In the genomic region with DNA sequence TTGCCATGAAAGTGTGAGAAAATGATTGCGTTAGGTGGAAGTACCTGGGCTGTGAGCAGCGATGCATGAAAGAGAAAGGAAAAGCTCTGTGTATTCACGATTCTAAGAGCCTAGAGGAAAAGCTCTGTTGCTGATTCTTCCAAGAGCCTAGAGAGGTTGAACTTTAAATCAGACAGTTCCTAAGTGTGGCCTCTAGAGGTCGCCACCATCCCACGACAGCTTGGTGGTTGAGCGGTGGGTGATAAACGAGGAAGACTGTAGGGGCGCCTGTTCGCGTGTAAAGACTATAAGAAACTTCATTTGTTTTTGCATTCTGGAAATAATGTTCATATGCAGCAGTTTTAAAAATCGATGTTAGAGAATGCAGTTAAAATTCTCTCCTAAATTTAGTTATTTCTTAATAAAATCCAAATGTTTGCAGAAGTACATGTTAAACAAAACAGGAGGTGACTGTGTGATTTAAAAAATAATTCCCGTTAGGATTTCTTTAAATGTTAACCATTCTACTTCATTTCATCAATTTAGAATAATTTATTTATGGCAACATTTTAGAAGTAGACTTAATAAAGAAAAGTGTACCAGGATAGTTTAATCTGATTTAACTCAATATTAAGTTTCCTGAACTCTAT, we compare ENCODE assay signal across 8 cellular contexts.
DNase-seq lines count a peak whose midpoint lies in the region; ATAC-seq and TF ChIP-seq lines count a peak whose summit lies in the region.

No MANE protein-coding gene starts in this region.

- no peak overlapping the region for H3K27ac ChIP-seq in Peyer's patch
- H3K27ac ChIP-seq in right atrium auricular region = no peak overlapping the region

- TF ChIP-seq CTCF in Peyer's patch (IDR thresholded peaks at IDR 0.05) (peak in 5 of 6 experiments; percentile 14 to 55 (median 41)), kidney epithelial cell (IDR thresholded peaks at IDR 0.05; ENCODE audit: insufficient read depth, low read length, poor library complexity, severe bottlenecking) (peak; percentile 61), type B pancreatic cell (conservative IDR thresholded peaks at IDR 0.05) (peak; percentile 92), right atrium auricular region (IDR thresholded peaks at IDR 0.05) (peak in 1 of 2 donors; percentile 54)

- H3K27ac Mint-ChIP-seq in activated naive CD4-positive, alpha-beta T cell treated with anti-CD3 and anti-CD28 coated beads, Interleukin-2, amount 50 U/mL, for 72 hours = no peak overlapping the region
- no peak overlapping the region for H3K27ac Mint-ChIP-seq in type B pancreatic cell

- H3K4me1 ChIP-seq in Peyer's patch (no peaks in the 10 kb centered on the region), right atrium auricular region (no peaks in the 10 kb centered on the region)

- TF ChIP-seq POLR2A in GM18505 (IDR thresholded peaks at IDR 0.05; ENCODE audit: borderline replicate concordance, extremely low read depth, insufficient read depth, insufficient read length) (no peak), Peyer's patch (IDR thresholded peaks at IDR 0.05) (no peak)

- peaks cover 7% of the 10 kb centered on the region in 2 donors for H3K9me3 Mint-ChIP-seq in activated naive CD4-positive, alpha-beta T cell treated with anti-CD3 and anti-CD28 coated beads, Interleukin-2, amount 50 U/mL, for 72 hours
- H3K9me3 Mint-ChIP-seq in type B pancreatic cell = peaks cover 5% of the 10 kb centered on the region

- DNase-seq in AML-193 (lab: John Stamatoyannopoulos, UW) (peak; percentile 29 to 35), KBM-7 (peak; percentile 59), Peyer's patch (no peak), kidney epithelial cell (ENCODE audit: low read depth) (no peak), type B pancreatic cell (ENCODE audit: extremely low spot score, unreplicated experiment) (no peak), right atrium auricular region (ENCODE audit: low spot score) (no peak)
- peak in 1 of 2 donors; percentile 78 for DNase-seq in activated naive CD4-positive, alpha-beta T cell treated with anti-CD3 and anti-CD28 coated beads, Interleukin-2, amount 50 U/mL, for 72 hours (ENCODE audit: low spot score in 2 of 2)

- in situ Hi-C loops in KBM-7 (cut with MboI; ENCODE audit: low pct_unique_long_range_greater_than_20kb, low sequenced_read_pairs) = no loop called here

- peaks cover 0 to 17% of the 10 kb centered on the region in 2 donors for H3K36me3 Mint-ChIP-seq in activated naive CD4-positive, alpha-beta T cell treated with anti-CD3 and anti-CD28 coated beads, Interleukin-2, amount 50 U/mL, for 72 hours
- H3K36me3 Mint-ChIP-seq in type B pancreatic cell = peaks cover 5% of the 10 kb centered on the region

- H3K4me3 Mint-ChIP-seq in type B pancreatic cell = peak overlapping the region; percentile 11

- H3K27me3 ChIP-seq in Peyer's patch = no peaks in the 10 kb centered on the region
- peaks cover 2% of the 10 kb centered on the region for H3K27me3 ChIP-seq in kidney epithelial cell (ENCODE audit: control insufficient read depth, insufficient read depth, low read length)
- H3K27me3 ChIP-seq in right atrium auricular region = no peaks in the 10 kb centered on the region

- ATAC-seq in GM18505 (IDR thresholded peaks at IDR 0.05; ENCODE audit: unreplicated experiment) = peak; percentile 70
- ATAC-seq in activated naive CD4-positive, alpha-beta T cell treated with anti-CD3 and anti-CD28 coated beads, Interleukin-2, amount 50 U/mL, for 72 hours = peak; percentile 61 to 79

- peaks cover 37% of the 10 kb centered on the region for H3K27me3 Mint-ChIP-seq in type B pancreatic cell

- no peaks in the 10 kb centered on the region for H3K36me3 ChIP-seq in Peyer's patch
- H3K36me3 ChIP-seq in kidney epithelial cell (ENCODE audit: control insufficient read depth, insufficient read depth, low read length) = no peaks in the 10 kb centered on the region
- H3K36me3 ChIP-seq in right atrium auricular region = no peaks in the 10 kb centered on the region

- H3K9me3 ChIP-seq in Peyer's patch = peaks cover 0 to 7% (median 0%) of the 10 kb centered on the region in 4 donors
- H3K9me3 ChIP-seq in right atrium auricular region = peaks cover 0 to 17% of the 10 kb centered on the region in 2 donors

- peaks cover 10% of the 10 kb centered on the region for H3K4me1 Mint-ChIP-seq in type B pancreatic cell (ENCODE audit: unreplicated experiment)

- H3K4me3 ChIP-seq in Peyer's patch = no peak overlapping the region
- H3K4me3 ChIP-seq in kidney epithelial cell (ENCODE audit: low read depth, low read length) = no peak overlapping the region
- no peak overlapping the region for H3K4me3 ChIP-seq in right atrium auricular region

Comparison
In these comparisons a context has a peak if more than half of its experiments do, and no peak if none do; other contexts are left out.
1. DNase-seq: peak in AML-193 (2 of 2) and KBM-7 (single experiment); none in Peyer's patch (0 of 3), kidney epithelial cell (single experiment), type B pancreatic cell (single experiment) and right atrium auricular region (single experiment).